In the genomic region with DNA sequence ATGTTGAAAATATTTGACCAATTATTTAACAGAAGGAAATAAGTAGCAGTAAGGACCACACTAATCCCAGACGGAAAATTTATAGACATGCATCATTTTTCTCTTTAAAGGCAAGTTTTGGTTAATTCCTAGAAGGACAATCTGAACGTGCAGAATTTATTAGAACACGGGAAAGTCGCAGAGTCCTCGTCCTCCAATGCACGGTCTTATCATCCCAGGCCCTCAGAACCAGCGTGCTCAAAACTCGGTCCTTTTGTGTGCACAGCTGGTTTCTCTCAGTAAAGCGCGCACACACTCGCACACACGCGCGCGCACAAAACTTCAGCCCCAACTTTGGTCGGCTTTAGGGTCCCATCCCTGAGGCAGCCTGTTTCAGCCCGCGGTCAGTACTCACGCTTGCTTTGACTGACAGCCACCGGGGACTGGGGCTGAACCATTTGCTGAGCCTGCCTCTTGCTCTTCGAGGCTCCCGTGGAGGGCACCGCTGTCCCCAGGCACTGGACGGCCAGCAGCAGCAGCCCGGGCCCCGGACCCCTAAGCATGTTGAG, we compare ENCODE assay signal across 8 cellular contexts. TPM values are rescaled to one million over a fixed set of nuclear protein-coding genes. Genes with fewer than 3 reads are reported as not detected.
DNase-seq lines count a peak whose midpoint lies in the region; ATAC-seq and TF ChIP-seq lines count a peak whose summit lies in the region.

No MANE protein-coding gene starts in this region.

- POLR2A ChIA-PET in MCF 10A (lab: Yijun Ruan, JAX) = interaction anchor here (1.2 kb wide), 1 partner anchor 398 kb away, joined by 3 read pairs; no protein-coding TSS in a partner anchor

- H3K27me3 Mint-ChIP-seq in MCF 10A (ENCODE audit: insufficient read depth, unreplicated experiment) = no peaks in the 10 kb centered on the region

- peak overlapping the region; percentile 14 for H3K27ac ChIP-seq in subcutaneous abdominal adipose tissue (ENCODE audit: low read depth, low read length)

- H3K4me3 Mint-ChIP-seq in MCF 10A (ENCODE audit: unreplicated experiment) = peak overlapping the region; percentile 78

- TSS peak; percentile 55 for BruUV-seq in MCF 10A (replicated peaks; lab: Mats Ljungman, UMichigan)

- H3K36me3 Mint-ChIP-seq in MCF 10A (ENCODE audit: insufficient read depth, unreplicated experiment) = peaks cover 5% of the 10 kb centered on the region

- DNase-seq in NCI-H1105 (lab: John Stamatoyannopoulos, UW) (peak; percentile 21), MCF 10A (ENCODE audit: unreplicated experiment) (no peak), left lobe of liver (ENCODE audit: low spot score) (no peak), HUDEP-2 (lab: John Stamatoyannopoulos, UW; ENCODE audit: unreplicated experiment in 76 of 76) (no peak), NAMALWA (ENCODE audit: low spot score) (no peak)

- intact Hi-C loops in MCF 10A (cut with micrococcal nuclease) = no loop called here

- ATAC-seq in GM21717 (IDR thresholded peaks at IDR 0.05; ENCODE audit: unreplicated experiment) (peak; percentile 30), left lobe of liver (peak; percentile 24)

- H3K4me1 ChIP-seq in ES-I3 (ENCODE audit: insufficient read depth, low read length) = peaks cover 9% of the 10 kb centered on the region; the same call in 1 of the 2 replicates
- H3K4me1 ChIP-seq in subcutaneous abdominal adipose tissue (ENCODE audit: control insufficient read depth in 5 of 5, insufficient read depth in 5 of 5, low read length in 5 of 5) = peaks cover 0 to 21% (median 21%) of the 10 kb centered on the region in 5 donors

- CTCF ChIA-PET in MCF 10A (lab: Yijun Ruan, JAX) = interaction anchor here (0.5 to 0.6 kb wide), 2 partner anchors 359 to 496 kb away, joined by 3 to 4 read pairs; no protein-coding TSS in a partner anchor

- H3K27me3 ChIP-seq in subcutaneous abdominal adipose tissue (ENCODE audit: control insufficient read depth in 5 of 5, insufficient read depth in 4 of 5, low read length in 5 of 5) = peaks cover 7 to 28% (median 23%) of the 10 kb centered on the region in 5 donors

- 0 out of 2 replicates have a peak, but pooled peaks cover 2% of the 10 kb centered on the region for H3K36me3 ChIP-seq in ES-I3 (ENCODE audit: insufficient read depth, low read length)
- peaks cover 0 to 7% (median 5%) of the 10 kb centered on the region in 5 donors for H3K36me3 ChIP-seq in subcutaneous abdominal adipose tissue (ENCODE audit: control insufficient read depth in 5 of 5, insufficient read depth in 5 of 5, low read length in 5 of 5)

- H3K4me1 Mint-ChIP-seq in MCF 10A (ENCODE audit: insufficient read depth, unreplicated experiment) = peaks cover 35% of the 10 kb centered on the region

- H3K27ac Mint-ChIP-seq in MCF 10A (ENCODE audit: low read depth, unreplicated experiment) = no peak overlapping the region

- no peak for TF ChIP-seq CTCF in MCF 10A (IDR thresholded peaks at IDR 0.05; ENCODE audit: unreplicated experiment)

- peak overlapping the region; percentile 71 to 77 (median 73) for H3K4me3 ChIP-seq in subcutaneous abdominal adipose tissue (ENCODE audit: low read depth in 1 of 5, low read length in 5 of 5)

- no peaks in the 10 kb centered on the region for H3K9me3 Mint-ChIP-seq in MCF 10A (ENCODE audit: unreplicated experiment)

- H3K9ac ChIP-seq in ES-I3 (ENCODE audit: low read depth, low read length) = peak overlapping the region; percentile 73
- peak overlapping the region in 3 of 5 donors; percentile 12 to 41 (median 26) for H3K9ac ChIP-seq in subcutaneous abdominal adipose tissue (ENCODE audit: low read length in 5 of 5)

- no peaks in the 10 kb centered on the region for H3K9me3 ChIP-seq in ES-I3 (ENCODE audit: control insufficient read depth, insufficient read depth, low read length)
- no peaks in the 10 kb centered on the region for H3K9me3 ChIP-seq in subcutaneous abdominal adipose tissue (ENCODE audit: control insufficient read depth in 5 of 5, low read length in 5 of 5)

RNA-seq across cellular contexts. Expression of gene FN1, which starts 0.5 kb away (rescaled TPM):
- total RNA-seq in MCF 10A (2022) = 564 and 636 TPM in 2 replicates
- 1,295 TPM for total RNA-seq in left lobe of liver
